16 cellular contexts compared by ENCODE assay signal in the genomic region with DNA sequence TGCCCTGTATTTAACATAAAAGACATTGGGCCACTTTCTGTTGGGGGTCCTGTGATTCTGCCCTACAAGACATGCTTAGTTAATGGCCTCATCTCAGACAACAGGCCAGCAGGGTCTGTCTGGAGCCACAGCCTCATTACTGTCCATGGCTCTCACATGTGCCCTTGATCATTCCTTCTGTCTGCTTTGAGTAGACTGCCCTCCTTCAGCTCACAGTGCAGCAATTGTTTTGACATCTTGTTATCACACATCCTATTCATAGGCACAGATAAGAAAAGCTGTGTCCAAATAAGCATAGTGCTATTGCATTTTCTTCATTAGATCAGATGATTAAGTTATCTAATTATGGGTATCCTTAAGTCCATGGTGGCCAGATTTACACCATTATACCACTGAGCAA.
DNase-seq lines count a peak whose midpoint lies in the region; TF ChIP-seq lines count a peak whose summit lies in the region.
"Had no signal": no experiment of that assay in that cellular context is flagged by ENCODE, and none has a peak within 500 bp of the region (broad histone marks: within the 10 kb centered on the region; RNA-seq: fewer than 3 reads in every experiment).

No MANE protein-coding gene starts in this region.

- H3K4me1 ChIP-seq in BE2C (peaks cover 5% of the 10 kb centered on the region; the same call in 1 of the 2 replicates), adrenal gland (replicated peaks in 1 of 2) (peaks cover 0 to 15% of the 10 kb centered on the region in 2 donors), stomach (no peaks in the 10 kb centered on the region)

- H3K27ac Mint-ChIP-seq in nephron = peak overlapping the region in 2 of 3 experiments; percentile 29 to 69

- DNase-seq in BE2C (peak; percentile 55), adrenal gland (peak in 4 of 7 donors; percentile 17 to 57 (median 26)), foreskin melanocyte (peak; percentile 65), OCI-M1 (lab: John Stamatoyannopoulos, UW) (no peak), erythroblast (lab: John Stamatoyannopoulos, UW) (no peak), stomach (no peak)
- DNase-seq: DMS 273 treated with DMSO at 0.1 percent for 48 hours, GDM1, GM23248, KG1, NCI-H1436, NCI-H2081 treated with DMSO at 0.1 percent for 48 hours, NCI-H510A had no signal

- H3K27me3 Mint-ChIP-seq in nephron (ENCODE audit: low read depth) = no peaks in the 10 kb centered on the region

- H3K4me3 ChIP-seq in BE2C (ENCODE audit: low read depth, low read length) = no peak overlapping the region
- no peak overlapping the region for H3K4me3 ChIP-seq in adrenal gland
- no peak overlapping the region for H3K4me3 ChIP-seq in stomach
- H3K4me3 ChIP-seq: BLaER1 treated with 17β-estradiol and CSF1 and Interleukin-3, amounts not matched to agents 10 nM and 100 nM; GM12878; GM23248 had no signal

- H3K9me3 Mint-ChIP-seq in nephron = no peaks in the 10 kb centered on the region

- H3K4me1 Mint-ChIP-seq in nephron = peaks cover 12% of the 10 kb centered on the region

- no peak overlapping the region for H3K27ac ChIP-seq in adrenal gland
- H3K27ac ChIP-seq in stomach = no peak overlapping the region
- H3K27ac ChIP-seq: GM23248 had no signal

- TF ChIP-seq POLR2A in adrenal gland (IDR thresholded peaks at IDR 0.05) = no peak
- no peak for TF ChIP-seq POLR2A in erythroblast (IDR thresholded peaks at IDR 0.05; ENCODE audit: low read length)
- TF ChIP-seq POLR2A in stomach (IDR thresholded peaks at IDR 0.05) = no peak

- intact Hi-C loops in adrenal gland (cut with DNase I) = no loop called here
- intact Hi-C loops in stomach (cut with DNase I; ENCODE audit: low total_unique reads) = no loop called here

- H3K9me3 ChIP-seq in BE2C = no peaks in the 10 kb centered on the region
- H3K9me3 ChIP-seq in adrenal gland (replicated peaks in 1 of 3) = no peaks in the 10 kb centered on the region
- H3K9me3 ChIP-seq in stomach = no peaks in the 10 kb centered on the region

- H3K36me3 Mint-ChIP-seq in nephron (ENCODE audit: low read depth) = no peaks in the 10 kb centered on the region

- H3K4me3 Mint-ChIP-seq in nephron = no peak overlapping the region

- TF ChIP-seq EP300 in stomach (IDR thresholded peaks at IDR 0.05) = no peak

- no peak for TF ChIP-seq CTCF in BE2C (IDR thresholded peaks at IDR 0.05; ENCODE audit: low read depth, low read length)
- TF ChIP-seq CTCF in adrenal gland (IDR thresholded peaks at IDR 0.05) = no peak
- no peak for TF ChIP-seq CTCF in nephron (IDR thresholded peaks at IDR 0.05; ENCODE audit: unreplicated experiment in 3 of 3)
- TF ChIP-seq CTCF in stomach (IDR thresholded peaks at IDR 0.05) = no peak

- H3K27me3 ChIP-seq in BE2C = no peaks in the 10 kb centered on the region
- H3K27me3 ChIP-seq in adrenal gland = no peaks in the 10 kb centered on the region
- H3K27me3 ChIP-seq in stomach = no peaks in the 10 kb centered on the region
- H3K27me3 ChIP-seq: BLaER1 treated with 17β-estradiol and CSF1 and Interleukin-3, amounts not matched to agents 10 nM and 100 nM had no signal

- H3K36me3 ChIP-seq in BE2C (no peaks in the 10 kb centered on the region), adrenal gland (replicated peaks in 1 of 2) (no peaks in the 10 kb centered on the region), stomach (no peaks in the 10 kb centered on the region)
- H3K36me3 ChIP-seq: BLaER1 treated with 17β-estradiol and CSF1 and Interleukin-3, amounts not matched to agents 10 nM and 100 nM had no signal

Comparison
In these comparisons a context has a peak if more than half of its experiments do, and no peak if none do; other contexts are left out.
1. DNase-seq: peak in BE2C (single experiment), adrenal gland (4 of 7) and foreskin melanocyte (single experiment); none in OCI-M1 (single experiment), erythroblast (0 of 2) and stomach (single experiment).